In genomic region chr19:48446579-48446978, GRCh38 we compare ENCODE assay signal across 8 cellular contexts. TPM values are rescaled to one million over a fixed set of nuclear protein-coding genes. Genes with fewer than 3 reads are reported as not detected.
DNase-seq lines count a peak whose midpoint lies in the region; ATAC-seq, FAIRE-seq and TF ChIP-seq lines count a peak whose summit lies in the region.

No MANE protein-coding gene starts in this region.

- POLR2A ChIA-PET in K562 (lab: Yijun Ruan, JAX) = interaction anchor here (0.7 to 4.7 kb wide), 4 partner anchors 9 to 175 kb away, joined by 3 to 25 read pairs (median 3); no protein-coding TSS in a partner anchor

- H3K4me3 ChIP-seq in cardiac muscle cell = peak overlapping the region; percentile 82
- H3K4me3 ChIP-seq in K562 = peak overlapping the region; percentile 97
- H3K4me3 ChIP-seq in upper lobe of left lung = peak overlapping the region; percentile 77 to 97 (median 90)

- H3K36me3 Mint-ChIP-seq in memory B cell = peaks cover 17% of the 10 kb centered on the region

- DNase-seq in cardiac muscle cell (ENCODE audit: low read depth in 1 of 2, low spot score in 1 of 2) (no peak), cardiac septum (ENCODE audit: low spot score) (no peak), K562 (ENCODE audit: extremely low read depth in 1 of 4, low spot score in 3 of 4) (no peak), memory B cell (ENCODE audit: low spot score in 2 of 2) (no peak), upper lobe of left lung (no peak), cerebellum (ENCODE audit: low spot score) (no peak), ACHN (no peak), caudate nucleus (lab: John Stamatoyannopoulos, UW) (no peak)

- no peak overlapping the region for H2AFZ ChIP-seq in K562 (ENCODE audit: low read depth, low read length)

- H3K27ac ChIP-seq in cardiac muscle cell (peak overlapping the region; percentile 76), K562 (ENCODE audit: extremely low read depth, low read depth, low read length) (peak overlapping the region; percentile 84), upper lobe of left lung (peak overlapping the region in 3 of 4 donors; percentile 87 to 92 (median 89)), caudate nucleus (ENCODE audit: low read depth, low read length) (no peak overlapping the region)

- peaks cover 4% of the 10 kb centered on the region for H3K4me1 ChIP-seq in cardiac muscle cell (ENCODE audit: low read depth)
- peaks cover 12 to 23% of the 10 kb centered on the region in 2 experiments for H3K4me1 ChIP-seq in K562 (replicated peaks in 1 of 2; ENCODE audit: control insufficient read depth in 2 of 2, insufficient read depth in 2 of 2, low read length in 2 of 2)
- H3K4me1 ChIP-seq in upper lobe of left lung = peaks cover 21 to 35% (median 25%) of the 10 kb centered on the region in 4 donors

- no peak for FAIRE-seq in K562 (lab: Jason Lieb, UNC)

- TF ChIP-seq CTCF in cardiac muscle cell (IDR thresholded peaks at IDR 0.05; ENCODE audit: low read depth, low read length) = no peak
- no peak for TF ChIP-seq CTCF in K562 (IDR thresholded peaks at IDR 0.05 in 2 of 3, conservative IDR thresholded peaks at IDR 0.05 in 1 of 3; ENCODE audit: insufficient read depth in 2 of 3, low read depth in 1 of 3, low read length in 3 of 3)
- no peak for TF ChIP-seq CTCF in upper lobe of left lung (IDR thresholded peaks at IDR 0.05)

- H3K4me2 ChIP-seq in K562 (ENCODE audit: insufficient read depth, low read length) = peak overlapping the region; percentile 97

- in situ Hi-C loops in K562 (cut with MboI) (no loop called here), ACHN (cut with HindIII; ENCODE audit: low pct_ligation_motif_present, low pct_unique_long_range_greater_than_20kb, low sequenced_read_pairs) (no loop called here)

- H3K9me3 Mint-ChIP-seq in memory B cell = no peaks in the 10 kb centered on the region

- no peaks in the 10 kb centered on the region for H3K9me1 ChIP-seq in K562 (ENCODE audit: control insufficient read depth, insufficient read depth, low read length)

- BruUV-seq in K562 (replicated peaks; lab: Mats Ljungman, UMichigan) = no TSS peak

- CTCF ChIA-PET in K562 (lab: Yijun Ruan, JAX; ENCODE audit: low intra/inter-chr PET ratio) = no interaction called here

- no peak for TF ChIP-seq POLR2A in K562 (conservative IDR thresholded peaks at IDR 0.05)
- no peak for TF ChIP-seq POLR2A in upper lobe of left lung (IDR thresholded peaks at IDR 0.05)

- H3K9ac ChIP-seq in K562 (ENCODE audit: insufficient read depth in 1 of 2, low read depth in 2 of 2, low read length in 2 of 2) = peak overlapping the region; percentile 97 to 98

- no peak for ATAC-seq in K562
- no peak for ATAC-seq in memory B cell (ENCODE audit: low read depth)
- no peak for ATAC-seq in upper lobe of left lung (ENCODE audit: low FRiP score in 2 of 2)

- peaks cover 27% of the 10 kb centered on the region for H3K4me1 Mint-ChIP-seq in memory B cell

- peaks cover 15% of the 10 kb centered on the region for H3K27me3 Mint-ChIP-seq in memory B cell

- peaks cover 32% of the 10 kb centered on the region for H3K79me2 ChIP-seq in K562 (ENCODE audit: control insufficient read depth, insufficient read depth, low read length)

- peak overlapping the region; percentile 96 for H3K27ac Mint-ChIP-seq in memory B cell

- peaks cover 15% of the 10 kb centered on the region for H3K36me3 ChIP-seq in cardiac muscle cell
- H3K36me3 ChIP-seq in K562 (ENCODE audit: control insufficient read depth, insufficient read depth, low read length) = peaks cover 69% of the 10 kb centered on the region
- H3K36me3 ChIP-seq in upper lobe of left lung = peaks cover 5 to 46% (median 40%) of the 10 kb centered on the region in 4 donors

- WGBS in K562 (ENCODE audit: insufficient coverage, low coverage, missing lambda C conversion rate) = 52% methylated on average over 5 of the region's 7 CpGs
- WGBS in upper lobe of left lung, 2 donors = 77 to 86% methylated on average over 7 of the region's 7 CpGs

- TF ChIP-seq EP300 in K562 (IDR thresholded peaks at IDR 0.05; ENCODE audit: low read length) (no peak), upper lobe of left lung (IDR thresholded peaks at IDR 0.05) (no peak)

- TF ChIP-seq RAD21 in K562 (CRISPR knock-in tag; conservative IDR thresholded peaks at IDR 0.05 in 1 of 2, IDR thresholded peaks at IDR 0.05 in 1 of 2) = no peak

- no peaks in the 10 kb centered on the region for H3K27me3 ChIP-seq in cardiac muscle cell
- no peaks in the 10 kb centered on the region for H3K27me3 ChIP-seq in K562 (ENCODE audit: control insufficient read depth in 2 of 2, insufficient read depth in 2 of 2, low read length in 2 of 2)
- H3K27me3 ChIP-seq in upper lobe of left lung = peaks cover 0 to 23% (median 9%) of the 10 kb centered on the region in 4 donors

- H3K9me3 ChIP-seq in cardiac muscle cell (ENCODE audit: low read depth) (no peaks in the 10 kb centered on the region), K562 (replicated peaks; ENCODE audit: control insufficient read depth, insufficient read depth, low read depth, low read length) (no peaks in the 10 kb centered on the region), upper lobe of left lung (no peaks in the 10 kb centered on the region)

- peak overlapping the region; percentile 91 for H3K4me3 Mint-ChIP-seq in memory B cell

- no peaks in the 10 kb centered on the region for H4K20me1 ChIP-seq in K562 (replicated peaks; ENCODE audit: control insufficient read depth, insufficient read depth, low read length)

- intact Hi-C loops in cardiac septum (cut with DNase I) (loop anchor here (5.0 to 10.0 kb wide), 3 partner anchors 54 to 141 kb away; partner anchors contain the start of genes GRIN2D, KDELR1, SYNGR4 and TMEM143), K562 (cut with micrococcal nuclease) (no loop called here)

RNA-seq across cellular contexts. Expression of gene GRWD1, which starts 0.8 kb away (rescaled TPM):
- total RNA-seq in cardiac muscle cell (24.2 and 36.5 TPM in 2 replicates), cardiac septum (17.5 TPM), K562 (2014; rRNA removed) (44.0 and 48.7 TPM in 2 replicates), K562 (2014; rRNA removed; fragmentation: Illumina TruSeq; extraction: Trizol) (20.4 and 21.2 TPM in 2 replicates), K562 (2015; rRNA removed; fragmentation: Illumina TruSeq; extraction: Trizol) (47.2 and 50.6 TPM in 2 replicates), K562 (2021) (87.2 and 88.2 TPM in 2 replicates), upper lobe of left lung (10 to 100 TPM; 10.5 to 44.1 (median 31.6) TPM), cerebellum (9.7 TPM)
- polyA plus RNA-seq in cardiac muscle cell (36.3 and 38.6 TPM in 2 replicates), K562 (2011; rRNA removed) (22.2 and 22.4 TPM in 2 replicates), K562 (2014; fragmentation: Illumina TruSeq; extraction: Trizol) (24.5 and 44.3 TPM in 2 replicates), K562 (2014; fragmentation: Nextera tagmentation; extraction: Ambion mirVana) (1 to 10 TPM; 1.5 to 2.6 TPM), K562 (2014; rRNA removed) (51.4 and 55.4 TPM in 2 replicates)
- total RNA-seq in K562 (2011; cell fraction: chromatin; rRNA removed; ENCODE audit: low replicate concordance) = 26.3 and 57.2 TPM in 2 replicates
- total RNA-seq in K562 (2011; cell fraction: nucleolus; rRNA removed) = 42.0 and 43.3 TPM in 2 replicates
- 29.6 and 33.7 TPM in 2 replicates for total RNA-seq in K562 (2011; cell fraction: nucleoplasm; rRNA removed)
- 20.0 and 52.3 TPM in 2 replicates for polyA plus RNA-seq in K562 (2011; cell fraction: cytosol; rRNA removed)
- 13.5 and 20.7 TPM in 2 replicates for polyA plus RNA-seq in K562 (2011; cell fraction: nucleus; rRNA removed)
- polyA plus RNA-seq in K562 (2012) = 26.6 and 47.2 TPM in 2 replicates
- polyA minus RNA-seq in K562 (2011; rRNA and poly(A)+ RNA removed) = 11.4 and 14.9 TPM in 2 replicates
- polyA minus RNA-seq in K562 (2011; cell fraction: cytosol; rRNA and poly(A)+ RNA removed) = 25.1 and 33.2 TPM in 2 replicates
- 12.3 and 17.1 TPM in 2 replicates for polyA minus RNA-seq in K562 (2011; cell fraction: nucleus; rRNA and poly(A)+ RNA removed)

RNA-seq across cellular contexts. Expression of gene KCNJ14, which starts 8.8 kb away (rescaled TPM):
- total RNA-seq in cardiac muscle cell (0.56 and 1.7 TPM in 2 replicates), cardiac septum (0.32 TPM), K562 (2014; rRNA removed) (0.18 and 0.41 TPM in 2 replicates), K562 (2014; rRNA removed; fragmentation: Illumina TruSeq; extraction: Trizol) (0.45 and 0.47 TPM in 2 replicates), K562 (2015; rRNA removed; fragmentation: Illumina TruSeq; extraction: Trizol) (0.76 and 0.94 TPM in 2 replicates), K562 (2021) (1.4 and 1.6 TPM in 2 replicates), upper lobe of left lung (1 to 10 TPM in 3 of 6 donors, under 1 TPM in 3; 0.54 to 1.9 (median 0.91) TPM), cerebellum (1.6 TPM)
- polyA plus RNA-seq in cardiac muscle cell (0.61 and 1.5 TPM in 2 replicates), K562 (2011; rRNA removed) (0.54 and 0.74 TPM in 2 replicates), K562 (2014; fragmentation: Illumina TruSeq; extraction: Trizol) (0.46 and 0.49 TPM in 2 replicates), K562 (2014; fragmentation: Nextera tagmentation; extraction: Ambion mirVana) (under 1 TPM; 0.15 to 0.38 TPM), K562 (2014; rRNA removed) (0.59 and 1.2 TPM in 2 replicates)
- 5.6 and 11.8 TPM in 2 replicates for total RNA-seq in K562 (2011; cell fraction: chromatin; rRNA removed; ENCODE audit: low replicate concordance)
- 6.8 and 8.0 TPM in 2 replicates for total RNA-seq in K562 (2011; cell fraction: nucleolus; rRNA removed)
- total RNA-seq in K562 (2011; cell fraction: nucleoplasm; rRNA removed) = 6.1 and 6.6 TPM in 2 replicates
- polyA plus RNA-seq in K562 (2011; cell fraction: cytosol; rRNA removed) = 0.37 and 0.38 TPM in 2 replicates
- polyA plus RNA-seq in K562 (2011; cell fraction: nucleus; rRNA removed) = 2.4 and 2.6 TPM in 2 replicates
- polyA plus RNA-seq in K562 (2012) = 0.52 and 0.83 TPM in 2 replicates
- polyA minus RNA-seq in K562 (2011; rRNA and poly(A)+ RNA removed) = 0.91 and 1.2 TPM in 2 replicates
- 1.0 and 1.3 TPM in 2 replicates for polyA minus RNA-seq in K562 (2011; cell fraction: cytosol; rRNA and poly(A)+ RNA removed)
- 0.89 and 1.3 TPM in 2 replicates for polyA minus RNA-seq in K562 (2011; cell fraction: nucleus; rRNA and poly(A)+ RNA removed)

RNA-seq across cellular contexts. Expression of gene CYTH2, which starts 22.6 kb away (rescaled TPM):
- total RNA-seq in cardiac muscle cell (179 and 211 TPM in 2 replicates), cardiac septum (46.4 TPM), K562 (2014; rRNA removed) (31.8 and 34.9 TPM in 2 replicates), K562 (2014; rRNA removed; fragmentation: Illumina TruSeq; extraction: Trizol) (14.7 and 15.9 TPM in 2 replicates), K562 (2015; rRNA removed; fragmentation: Illumina TruSeq; extraction: Trizol) (19.3 and 20.3 TPM in 2 replicates), K562 (2021) (37.8 and 43.8 TPM in 2 replicates), upper lobe of left lung (100 to 1,000 TPM in 2 of 6 donors, 10 to 100 TPM in 4; 53.4 to 195 (median 77.0) TPM), cerebellum (49.7 TPM)
- polyA plus RNA-seq in cardiac muscle cell (103 and 138 TPM in 2 replicates), K562 (2011; rRNA removed) (23.8 and 34.3 TPM in 2 replicates), K562 (2014; fragmentation: Illumina TruSeq; extraction: Trizol) (31.5 and 33.7 TPM in 2 replicates), K562 (2014; fragmentation: Nextera tagmentation; extraction: Ambion mirVana) (1 to 10 TPM; 1.8 to 4.0 TPM), K562 (2014; rRNA removed) (38.1 and 45.2 TPM in 2 replicates)
- total RNA-seq in K562 (2011; cell fraction: chromatin; rRNA removed; ENCODE audit: low replicate concordance) = 79.5 and 196 TPM in 2 replicates
- total RNA-seq in K562 (2011; cell fraction: nucleolus; rRNA removed) = 87.7 and 88.8 TPM in 2 replicates
- 87.0 and 108 TPM in 2 replicates for total RNA-seq in K562 (2011; cell fraction: nucleoplasm; rRNA removed)
- 28.3 and 30.8 TPM in 2 replicates for polyA plus RNA-seq in K562 (2011; cell fraction: cytosol; rRNA removed)
- 96.2 and 120 TPM in 2 replicates for polyA plus RNA-seq in K562 (2011; cell fraction: nucleus; rRNA removed)
- 34.7 and 66.7 TPM in 2 replicates for polyA plus RNA-seq in K562 (2012)
- 22.5 and 23.2 TPM in 2 replicates for polyA minus RNA-seq in K562 (2011; rRNA and poly(A)+ RNA removed)
- polyA minus RNA-seq in K562 (2011; cell fraction: cytosol; rRNA and poly(A)+ RNA removed) = 13.0 and 20.7 TPM in 2 replicates
- 33.0 and 46.9 TPM in 2 replicates for polyA minus RNA-seq in K562 (2011; cell fraction: nucleus; rRNA and poly(A)+ RNA removed)

RNA-seq across cellular contexts. Expression of gene GRIN2D, which starts 53.1 kb away (rescaled TPM):
- 2.7 and 3.2 TPM in 2 replicates for total RNA-seq in cardiac muscle cell
- 3.5 and 3.9 TPM in 2 replicates for polyA plus RNA-seq in cardiac muscle cell
- total RNA-seq in cardiac septum = 0.70 TPM
- total RNA-seq in K562 (2011; cell fraction: chromatin; rRNA removed; ENCODE audit: low replicate concordance) = 10.1 and 29.7 TPM in 2 replicates
- total RNA-seq in K562 (2011; cell fraction: nucleolus; rRNA removed) = 20.7 and 23.5 TPM in 2 replicates
- 16.9 and 17.3 TPM in 2 replicates for total RNA-seq in K562 (2011; cell fraction: nucleoplasm; rRNA removed)
- 4.7 and 5.3 TPM in 2 replicates for total RNA-seq in K562 (2014; rRNA removed)
- total RNA-seq in K562 (2014; rRNA removed; fragmentation: Illumina TruSeq; extraction: Trizol) = 0.86 and 0.98 TPM in 2 replicates
- 1.8 and 2.7 TPM in 2 replicates for total RNA-seq in K562 (2015; rRNA removed; fragmentation: Illumina TruSeq; extraction: Trizol)
- 24.7 and 31.5 TPM in 2 replicates for total RNA-seq in K562 (2021)
- 0.95 and 2.5 TPM in 2 replicates for polyA plus RNA-seq in K562 (2011; rRNA removed)
- 2.4 and 3.0 TPM in 2 replicates for polyA plus RNA-seq in K562 (2011; cell fraction: cytosol; rRNA removed)
- polyA plus RNA-seq in K562 (2011; cell fraction: nucleus; rRNA removed) = 10.1 and 14.4 TPM in 2 replicates
- polyA plus RNA-seq in K562 (2012) = 12.9 and 14.4 TPM in 2 replicates
- polyA plus RNA-seq in K562 (2014; fragmentation: Illumina TruSeq; extraction: Trizol) = 7.5 and 12.0 TPM in 2 replicates
- under 1 TPM; 0.32 to 0.55 TPM for polyA plus RNA-seq in K562 (2014; fragmentation: Nextera tagmentation; extraction: Ambion mirVana)
- polyA plus RNA-seq in K562 (2014; rRNA removed) = 5.3 and 5.6 TPM in 2 replicates
- 1.9 and 2.3 TPM in 2 replicates for polyA minus RNA-seq in K562 (2011; rRNA and poly(A)+ RNA removed)
- polyA minus RNA-seq in K562 (2011; cell fraction: cytosol; rRNA and poly(A)+ RNA removed) = 15.0 and 18.7 TPM in 2 replicates
- polyA minus RNA-seq in K562 (2011; cell fraction: nucleus; rRNA and poly(A)+ RNA removed) = 7.8 and 8.8 TPM in 2 replicates
- 1 to 10 TPM in 2 of 6 donors, under 1 TPM in 4; 0.15 to 1.4 (median 0.57) TPM for total RNA-seq in upper lobe of left lung
- 4.6 TPM for total RNA-seq in cerebellum

RNA-seq across cellular contexts. Expression of gene KDELR1, which starts 55.2 kb away (rescaled TPM):
- total RNA-seq in cardiac muscle cell (137 and 159 TPM in 2 replicates), cardiac septum (70.1 TPM), K562 (2014; rRNA removed) (54.2 and 66.1 TPM in 2 replicates), K562 (2014; rRNA removed; fragmentation: Illumina TruSeq; extraction: Trizol) (49.1 and 52.5 TPM in 2 replicates), K562 (2015; rRNA removed; fragmentation: Illumina TruSeq; extraction: Trizol) (58.5 and 60.6 TPM in 2 replicates), K562 (2021) (133 and 138 TPM in 2 replicates), upper lobe of left lung (100 to 1,000 TPM in 2 of 6 donors, 10 to 100 TPM in 4; 44.6 to 141 (median 96.8) TPM), cerebellum (32.3 TPM)
- polyA plus RNA-seq in cardiac muscle cell (186 and 218 TPM in 2 replicates), K562 (2011; rRNA removed) (82.9 and 185 TPM in 2 replicates), K562 (2014; fragmentation: Illumina TruSeq; extraction: Trizol) (165 and 185 TPM in 2 replicates), K562 (2014; fragmentation: Nextera tagmentation; extraction: Ambion mirVana) (10 to 100 TPM in 1 of 2 experiments, 1 to 10 TPM in 1; 6.1 to 11.1 TPM), K562 (2014; rRNA removed) (75.0 and 76.4 TPM in 2 replicates)
- total RNA-seq in K562 (2011; cell fraction: chromatin; rRNA removed; ENCODE audit: low replicate concordance) = 108 and 202 TPM in 2 replicates
- total RNA-seq in K562 (2011; cell fraction: nucleolus; rRNA removed) = 194 and 232 TPM in 2 replicates
- 218 and 234 TPM in 2 replicates for total RNA-seq in K562 (2011; cell fraction: nucleoplasm; rRNA removed)
- polyA plus RNA-seq in K562 (2011; cell fraction: cytosol; rRNA removed) = 130 and 145 TPM in 2 replicates
- 95.0 and 123 TPM in 2 replicates for polyA plus RNA-seq in K562 (2011; cell fraction: nucleus; rRNA removed)
- polyA plus RNA-seq in K562 (2012) = 104 and 182 TPM in 2 replicates
- polyA minus RNA-seq in K562 (2011; rRNA and poly(A)+ RNA removed) = 42.4 and 68.6 TPM in 2 replicates
- 60.7 and 117 TPM in 2 replicates for polyA minus RNA-seq in K562 (2011; cell fraction: cytosol; rRNA and poly(A)+ RNA removed)
- 10.4 and 21.3 TPM in 2 replicates for polyA minus RNA-seq in K562 (2011; cell fraction: nucleus; rRNA and poly(A)+ RNA removed)
